Comparison of ENCODE assay signal across 1 cellular context in genomic region chr17:43736389-43736788, GRCh38.
TF ChIP-seq lines count a peak whose summit lies in the region.

No MANE protein-coding gene starts in this region.

TF ChIP-seq in GM23338, 12 proteins besides CTCF, POLR2A, EP300 and RAD21 (continued from another document):
- no peak for TF ChIP-seq ETS1 (IDR thresholded peaks at IDR 0.05)
TF ChIP-seq in GM23338: peak in this region for 0.
